ENCODE assay signal across 12 cellular contexts in the genomic region with DNA sequence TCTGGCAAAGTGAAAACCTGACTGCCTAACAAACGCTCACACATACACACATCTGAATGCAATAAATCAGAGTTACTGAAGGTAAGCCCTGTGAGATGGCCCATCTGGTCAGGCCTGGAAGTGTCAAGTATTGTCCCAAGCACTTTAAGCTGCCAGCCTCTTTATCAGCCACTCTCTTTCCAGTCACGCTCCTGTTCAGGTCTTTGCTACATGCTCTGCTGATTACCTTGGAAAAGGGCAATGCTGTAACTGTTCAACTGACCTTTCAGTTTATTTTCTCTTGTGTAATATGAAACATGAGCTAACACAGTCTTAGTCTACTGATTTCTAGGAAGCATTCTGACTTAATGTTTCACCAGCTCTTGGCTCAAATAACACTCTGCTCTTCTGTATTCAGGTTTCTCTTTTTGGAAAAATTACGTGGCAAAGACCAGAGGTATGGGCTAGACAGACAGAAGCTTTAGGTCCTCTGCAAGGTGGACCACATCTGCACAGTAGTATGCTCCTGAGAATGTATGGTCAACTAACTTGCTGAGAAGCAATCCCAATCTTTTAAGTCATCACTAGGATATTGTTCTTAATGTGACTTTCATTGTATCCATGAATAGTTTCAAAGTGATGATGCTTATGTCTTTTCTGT. TPM values are rescaled to one million over a fixed set of nuclear protein-coding genes. Genes with fewer than 3 reads are reported as not detected.
A peak's percentile ranks its signal among the peaks of the same experiment; 100 is the strongest.
DNase-seq lines count a peak whose midpoint lies in the region; FAIRE-seq and TF ChIP-seq lines count a peak whose summit lies in the region.
"Had no signal": no experiment of that assay in that cellular context is flagged by ENCODE, and none has a peak within 500 bp of the region (broad histone marks: within the 10 kb centered on the region; RNA-seq: fewer than 3 reads in every experiment).

No MANE protein-coding gene starts in this region.

- no peaks in the 10 kb centered on the region for H3K27me3 Mint-ChIP-seq in T-helper 2 cell treated with Interferon-gamma antibody and Interleukin-4, amounts not matched to agents 5 μg/mL and 100 μg/mL, for 36 hours (ENCODE audit: low read depth)

- H3K36me3 ChIP-seq in testis (ENCODE audit: low read depth, missing control alignments): no peaks in the 10 kb centered on the region
- H3K36me3 ChIP-seq: brain microvascular endothelial cell had no signal

- H3K27ac ChIP-seq in VCaP: peak overlapping the region; percentile 82
- H3K27ac ChIP-seq in testis: no peak overlapping the region
- H3K27ac ChIP-seq: brain microvascular endothelial cell had no signal

- H3K4me3 ChIP-seq in testis: no peak overlapping the region

- no peaks in the 10 kb centered on the region for H3K4me1 Mint-ChIP-seq in T-helper 2 cell treated with Interferon-gamma antibody and Interleukin-4, amounts not matched to agents 5 μg/mL and 100 μg/mL, for 36 hours (ENCODE audit: low read depth)

- no peaks in the 10 kb centered on the region for H3K9me3 ChIP-seq in testis

- no peaks in the 10 kb centered on the region for H3K4me1 ChIP-seq in testis

- no peaks in the 10 kb centered on the region for H3K27me3 ChIP-seq in testis
- H3K27me3 ChIP-seq: brain microvascular endothelial cell had no signal

- no peaks in the 10 kb centered on the region for H3K9me3 Mint-ChIP-seq in T-helper 2 cell treated with Interferon-gamma antibody and Interleukin-4, amounts not matched to agents 5 μg/mL and 100 μg/mL, for 36 hours
- H3K9me3 Mint-ChIP-seq: immature natural killer cell had no signal

- no peaks in the 10 kb centered on the region for H3K36me3 Mint-ChIP-seq in T-helper 2 cell treated with Interferon-gamma antibody and Interleukin-4, amounts not matched to agents 5 μg/mL and 100 μg/mL, for 36 hours (ENCODE audit: low read depth)

- no peak overlapping the region for H3K27ac Mint-ChIP-seq in T-helper 2 cell treated with Interferon-gamma antibody and Interleukin-4, amounts not matched to agents 5 μg/mL and 100 μg/mL, for 36 hours

- intact Hi-C loops in testis (cut with DNase I; ENCODE audit: low total_unique reads): no loop called here

- no peak overlapping the region for H3K4me3 Mint-ChIP-seq in T-helper 2 cell treated with Interferon-gamma antibody and Interleukin-4, amounts not matched to agents 5 μg/mL and 100 μg/mL, for 36 hours
- H3K4me3 Mint-ChIP-seq: immature natural killer cell had no signal

- 70 to 82% methylated on average over 3 of the region's 3 CpGs for WGBS in testis, 2 donors

- no peak for TF ChIP-seq POLR2A in testis (IDR thresholded peaks at IDR 0.05)

- DNase-seq in DMS153 (lab: John Stamatoyannopoulos, UW): peak; percentile 48
- no peak for DNase-seq in DMS153 treated with DMSO at 0.1 percent for 48 hours (lab: John Stamatoyannopoulos, UW; ENCODE audit: unreplicated experiment)
- DNase-seq in testis: peak; percentile 41
- DNase-seq in T-helper 2 cell treated with Interferon-gamma antibody and Interleukin-4, amounts not matched to agents 5 μg/mL and 100 μg/mL, for 36 hours (ENCODE audit: low spot score): no peak
- no peak for DNase-seq in NCI-H1436 (lab: John Stamatoyannopoulos, UW)
- DNase-seq in urothelium cell line (ENCODE audit: low spot score): no peak
- DNase-seq: brain microvascular endothelial cell; immature natural killer cell; NCI-H1436 treated with DMSO at 0.1 percent for 48 hours; stimulated activated CD4-positive, alpha-beta T cell treated with anti-CD3 and anti-CD28 coated beads, Interleukin-4, amount 100 ng/mL, for 4 hours had no signal

- no peak for TF ChIP-seq CTCF in VCaP (conservative IDR thresholded peaks at IDR 0.05)
- no peak for TF ChIP-seq CTCF in testis (IDR thresholded peaks at IDR 0.05)

- FAIRE-seq in islet of Langerhans (lab: Jason Lieb, UNC) (peak; percentile 99), urothelium cell line (lab: Jason Lieb, UNC) (no peak)

RNA-seq across cellular contexts. Expression of a gene that starts 44.5 kb away (rescaled TPM):
- total RNA-seq in testis: 10 to 100 TPM; 19.4 to 23.5 TPM
- 14.1 TPM for polyA plus RNA-seq in testis (ENCODE audit: insufficient read depth, low read depth, low replicate concordance)

Comparison
In these comparisons a context has a peak if more than half of its experiments do, and no peak if none do; other contexts are left out.
1. DNase-seq: peak in DMS153 (single experiment) and testis (single experiment); none in DMS153 treated with DMSO at 0.1 percent for 48 hours (single experiment), T-helper 2 cell treated with Interferon-gamma antibody and Interleukin-4, amounts not matched to agents 5 μg/mL and 100 μg/mL, for 36 hours (single experiment), NCI-H1436 (single experiment) and urothelium cell line (single experiment).